8 cellular contexts compared by ENCODE assay signal in genomic region chr1:158819461-158820443, GRCh38. TPM values are rescaled to one million over a fixed set of nuclear protein-coding genes. Genes with fewer than 3 reads are reported as not detected.
A peak's percentile ranks its signal among the peaks of the same experiment; 100 is the strongest.
DNase-seq lines count a peak whose midpoint lies in the region; ATAC-seq lines count a peak whose summit lies in the region.

No MANE protein-coding gene starts in this region.

- H3K4me3 Mint-ChIP-seq in activated CD8-positive, alpha-beta memory T cell treated with anti-CD3 and anti-CD28 coated beads, Interleukin-2, amount 10 ng/mL, durations not matched to agents 7 days and 5 days = peak overlapping the region; percentile 2
- no peak overlapping the region for H3K4me3 Mint-ChIP-seq in activated CD8-positive, alpha-beta T cell treated with anti-CD3 and anti-CD28 coated beads, Interleukin-2, amount 10 ng/mL, durations not matched to agents 7 days and 5 days

- POLR2A ChIA-PET in activated CD8-positive, alpha-beta T cell treated with anti-CD3 and anti-CD28 coated beads, Interleukin-2, amount 10 ng/mL, durations not matched to agents 7 days and 5 days (lab: Charles Lee) = no interaction called here

- no peaks in the 10 kb centered on the region for H3K9me3 Mint-ChIP-seq in activated CD8-positive, alpha-beta memory T cell treated with anti-CD3 and anti-CD28 coated beads, Interleukin-2, amount 10 ng/mL, durations not matched to agents 7 days and 5 days (ENCODE audit: low read depth)
- no peaks in the 10 kb centered on the region for H3K9me3 Mint-ChIP-seq in activated CD8-positive, alpha-beta T cell treated with anti-CD3 and anti-CD28 coated beads, Interleukin-2, amount 10 ng/mL, durations not matched to agents 7 days and 5 days (ENCODE audit: insufficient read depth)

- peak; percentile 96 for ATAC-seq in activated CD8-positive, alpha-beta memory T cell treated with anti-CD3 and anti-CD28 coated beads, Interleukin-2, amount 10 ng/mL, durations not matched to agents 7 days and 5 days
- ATAC-seq in HG03196 (IDR thresholded peaks at IDR 0.05; ENCODE audit: unreplicated experiment) = peak; percentile 63
- ATAC-seq in activated CD8-positive, alpha-beta T cell treated with anti-CD3 and anti-CD28 coated beads, Interleukin-2, amount 10 ng/mL, durations not matched to agents 7 days and 5 days = peak; percentile 49
- ATAC-seq in GM18909 (IDR thresholded peaks at IDR 0.05; ENCODE audit: poor library complexity, unreplicated experiment) = no peak

- H3K4me1 Mint-ChIP-seq in activated CD8-positive, alpha-beta memory T cell treated with anti-CD3 and anti-CD28 coated beads, Interleukin-2, amount 10 ng/mL, durations not matched to agents 7 days and 5 days = peaks cover 19% of the 10 kb centered on the region
- peaks cover 13% of the 10 kb centered on the region for H3K4me1 Mint-ChIP-seq in activated CD8-positive, alpha-beta T cell treated with anti-CD3 and anti-CD28 coated beads, Interleukin-2, amount 10 ng/mL, durations not matched to agents 7 days and 5 days (ENCODE audit: low read depth)

- DNase-seq in activated CD8-positive, alpha-beta memory T cell treated with anti-CD3 and anti-CD28 coated beads, Interleukin-2, amount 10 ng/mL, durations not matched to agents 7 days and 5 days = no peak
- no peak for DNase-seq in activated CD8-positive, alpha-beta memory T cell treated with anti-CD3 and anti-CD28 coated beads for 24 hours
- no peak for DNase-seq in activated CD8-positive, alpha-beta T cell treated with anti-CD3 and anti-CD28 coated beads, Interleukin-2, amount 10 ng/mL, durations not matched to agents 7 days and 5 days
- peak; percentile 5 for DNase-seq in stimulated activated CD8-positive, alpha-beta memory T cell treated with anti-CD3 and anti-CD28 coated beads, Interleukin-12 subunit alpha, Interleukin-12 subunit beta, amount 100 ng/mL, for 1 hour (ENCODE audit: low read depth)
- no peak for DNase-seq in NCI-H510A (lab: John Stamatoyannopoulos, UW)
- DNase-seq in SKM-1 treated with dmso at 0.1 percent for 144 hours (lab: John Stamatoyannopoulos, UW; ENCODE audit: unreplicated experiment) = no peak

- peak overlapping the region; percentile 62 for H3K27ac Mint-ChIP-seq in activated CD8-positive, alpha-beta memory T cell treated with anti-CD3 and anti-CD28 coated beads, Interleukin-2, amount 10 ng/mL, durations not matched to agents 7 days and 5 days
- H3K27ac Mint-ChIP-seq in activated CD8-positive, alpha-beta T cell treated with anti-CD3 and anti-CD28 coated beads, Interleukin-2, amount 10 ng/mL, durations not matched to agents 7 days and 5 days = no peak overlapping the region

- H3K27me3 Mint-ChIP-seq in activated CD8-positive, alpha-beta memory T cell treated with anti-CD3 and anti-CD28 coated beads, Interleukin-2, amount 10 ng/mL, durations not matched to agents 7 days and 5 days = no peaks in the 10 kb centered on the region
- H3K27me3 Mint-ChIP-seq in activated CD8-positive, alpha-beta T cell treated with anti-CD3 and anti-CD28 coated beads, Interleukin-2, amount 10 ng/mL, durations not matched to agents 7 days and 5 days (ENCODE audit: low read depth) = peaks cover 11% of the 10 kb centered on the region

- CTCF ChIA-PET in activated CD8-positive, alpha-beta memory T cell treated with anti-CD3 and anti-CD28 coated beads, Interleukin-2, amount 10 ng/mL, durations not matched to agents 7 days and 5 days (lab: Charles Lee) = interaction anchor here (1.4 kb wide), 1 partner anchor 8 kb away, joined by 3 read pairs; no protein-coding TSS in a partner anchor
- CTCF ChIA-PET in activated CD8-positive, alpha-beta T cell treated with anti-CD3 and anti-CD28 coated beads, Interleukin-2, amount 10 ng/mL, durations not matched to agents 7 days and 5 days (lab: Charles Lee) = interaction anchor here (1.1 to 1.8 kb wide), 3 partner anchors 12 to 269 kb away, joined by 3 to 4 read pairs (median 4); no protein-coding TSS in a partner anchor

- H3K36me3 Mint-ChIP-seq in activated CD8-positive, alpha-beta memory T cell treated with anti-CD3 and anti-CD28 coated beads, Interleukin-2, amount 10 ng/mL, durations not matched to agents 7 days and 5 days = peaks cover 3% of the 10 kb centered on the region
- no peaks in the 10 kb centered on the region for H3K36me3 Mint-ChIP-seq in activated CD8-positive, alpha-beta T cell treated with anti-CD3 and anti-CD28 coated beads, Interleukin-2, amount 10 ng/mL, durations not matched to agents 7 days and 5 days (ENCODE audit: low read depth)

RNA-seq across cellular contexts. Expression of gene MNDA, which starts 11.4 kb away (rescaled TPM):
- not detected for total RNA-seq in activated CD8-positive, alpha-beta memory T cell treated with anti-CD3 and anti-CD28 coated beads, Interleukin-2, amount 10 ng/mL, durations not matched to agents 7 days and 5 days
- total RNA-seq in activated CD8-positive, alpha-beta T cell treated with anti-CD3 and anti-CD28 coated beads, Interleukin-2, amount 10 ng/mL, durations not matched to agents 7 days and 5 days = not detected

RNA-seq across cellular contexts. Expression of gene OR6N2, which starts 38.7 kb away (rescaled TPM):
- not detected for total RNA-seq in activated CD8-positive, alpha-beta memory T cell treated with anti-CD3 and anti-CD28 coated beads, Interleukin-2, amount 10 ng/mL, durations not matched to agents 7 days and 5 days
- not detected for total RNA-seq in activated CD8-positive, alpha-beta T cell treated with anti-CD3 and anti-CD28 coated beads, Interleukin-2, amount 10 ng/mL, durations not matched to agents 7 days and 5 days

RNA-seq across cellular contexts. Expression of gene OR6N1, which starts 47.8 kb away (rescaled TPM):
- total RNA-seq in activated CD8-positive, alpha-beta memory T cell treated with anti-CD3 and anti-CD28 coated beads, Interleukin-2, amount 10 ng/mL, durations not matched to agents 7 days and 5 days = not detected
- not detected for total RNA-seq in activated CD8-positive, alpha-beta T cell treated with anti-CD3 and anti-CD28 coated beads, Interleukin-2, amount 10 ng/mL, durations not matched to agents 7 days and 5 days
